ENCODE assay signal across 3 cellular contexts in genomic region chr3:190013943-190014924, GRCh38.
TF ChIP-seq lines count a peak whose summit lies in the region.

No MANE protein-coding gene starts in this region.

TF ChIP-seq in IMR-90, 13 proteins besides CTCF, POLR2A, EP300 and RAD21:
- no peak for TF ChIP-seq RFX5 (IDR thresholded peaks at IDR 0.05; ENCODE audit: low read depth, low read length)
- no peak for TF ChIP-seq CHD1 (IDR thresholded peaks at IDR 0.05; ENCODE audit: low read depth, low read length)
- TF ChIP-seq MAZ (IDR thresholded peaks at IDR 0.05; ENCODE audit: borderline replicate concordance, low read depth, low read length), result no peak
- no peak for TF ChIP-seq BHLHE40 (IDR thresholded peaks at IDR 0.05; ENCODE audit: low read depth, low read length)
- no peak for TF ChIP-seq SMC3 (IDR thresholded peaks at IDR 0.05; ENCODE audit: low read depth, low read length)
- TF ChIP-seq RCOR1 (IDR thresholded peaks at IDR 0.05; ENCODE audit: insufficient replicate concordance, low read length), result no peak
- no peak for TF ChIP-seq CEBPB (IDR thresholded peaks at IDR 0.05; ENCODE audit: low read depth, low read length)

TF ChIP-seq in H1, 55 proteins besides CTCF, POLR2A, EP300 and RAD21:
- TF ChIP-seq CTBP2 (IDR thresholded peaks at IDR 0.05; ENCODE audit: borderline replicate concordance, insufficient read depth, insufficient read length, low read length) (no peak), CHD7 (IDR thresholded peaks at IDR 0.05; ENCODE audit: insufficient replicate concordance, low read length) (peak; percentile 37), CBX8 (IDR thresholded peaks at IDR 0.05; ENCODE audit: borderline replicate concordance, low read depth, low read length) (no peak), SP1 (IDR thresholded peaks at IDR 0.05; ENCODE audit: low read depth, low read length) (no peak), E2F6 (IDR thresholded peaks at IDR 0.05) (peak; percentile 45)
- TF ChIP-seq, protein P1, sequence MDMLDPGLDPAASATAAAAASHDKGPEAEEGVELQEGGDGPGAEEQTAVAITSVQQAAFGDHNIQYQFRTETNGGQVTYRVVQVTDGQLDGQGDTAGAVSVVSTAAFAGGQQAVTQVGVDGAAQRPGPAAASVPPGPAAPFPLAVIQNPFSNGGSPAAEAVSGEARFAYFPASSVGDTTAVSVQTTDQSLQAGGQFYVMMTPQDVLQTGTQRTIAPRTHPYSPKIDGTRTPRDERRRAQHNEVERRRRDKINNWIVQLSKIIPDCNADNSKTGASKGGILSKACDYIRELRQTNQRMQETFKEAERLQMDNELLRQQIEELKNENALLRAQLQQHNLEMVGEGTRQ (IDR thresholded peaks at IDR 0.05; ENCODE audit: low read length), result no peak

TF ChIP-seq in HEK293T, 16 proteins besides CTCF, POLR2A, EP300 and RAD21:
- TF ChIP-seq NFRKB (IDR thresholded peaks at IDR 0.05), result no peak
- no peak for TF ChIP-seq ARNT (IDR thresholded peaks at IDR 0.05)
- TF ChIP-seq ELF4 (IDR thresholded peaks at IDR 0.05), result no peak
- no peak for TF ChIP-seq SP1 (IDR thresholded peaks at IDR 0.05)
- no peak for TF ChIP-seq L3MBTL2 (conservative IDR thresholded peaks at IDR 0.05)
- TF ChIP-seq FOXK2 (IDR thresholded peaks at IDR 0.05), result no peak
- no peak for TF ChIP-seq SUZ12 (IDR thresholded peaks at IDR 0.05)
- no peak for TF ChIP-seq FOXA1 (IDR thresholded peaks at IDR 0.05)
- no peak for TF ChIP-seq ZNF384 (IDR thresholded peaks at IDR 0.05)
- TF ChIP-seq CTBP1 (IDR thresholded peaks at IDR 0.05; ENCODE audit: borderline replicate concordance), result no peak
